Comparison of ENCODE assay signal across 8 cellular contexts in the genomic region with DNA sequence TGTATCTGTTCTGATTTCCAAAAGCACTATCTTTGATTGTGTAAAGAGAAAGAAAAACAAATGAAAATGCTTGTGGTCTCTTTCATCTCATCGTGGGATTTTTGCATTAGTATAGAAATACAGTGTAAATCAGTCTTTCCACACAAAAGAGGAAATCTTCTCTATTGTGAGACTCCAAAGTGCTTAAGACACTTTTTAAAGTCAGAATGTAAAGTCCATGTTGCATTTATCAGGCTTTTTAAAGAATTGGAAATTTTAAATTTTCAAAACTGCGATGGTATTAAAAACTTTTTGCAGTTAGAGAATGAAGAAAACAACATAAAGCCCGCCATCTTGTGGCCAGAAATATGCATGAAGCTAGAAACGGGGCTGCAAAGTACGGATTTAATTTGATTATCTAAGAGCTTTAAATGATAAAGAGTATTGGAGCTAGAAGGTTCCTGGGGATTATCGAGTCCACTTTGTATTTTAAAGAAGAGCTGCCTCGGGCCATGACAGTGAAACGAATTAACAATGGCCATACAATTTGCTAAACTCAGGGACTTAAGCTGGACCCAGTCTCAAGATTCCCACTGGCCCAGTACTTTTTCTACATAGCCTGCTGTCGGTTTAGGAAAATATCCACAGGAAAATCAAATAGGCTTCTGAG.
A peak's percentile ranks its signal among the peaks of the same experiment; 100 is the strongest.
DNase-seq lines count a peak whose midpoint lies in the region; ATAC-seq and TF ChIP-seq lines count a peak whose summit lies in the region.

No MANE protein-coding gene starts in this region.

- intact Hi-C loops in OCI-LY7 (cut with micrococcal nuclease; ENCODE audit: unreplicated experiment) = loop anchor here (5.0 kb wide), 1 partner anchor 643 kb away; no protein-coding TSS in a partner anchor
- intact Hi-C loops in heart right ventricle (cut with DNase I) = loop anchor here in 3 of 10 donors (5.0 to 10.0 kb wide), 2 partner anchors 646 to 648 kb away; no protein-coding TSS in a partner anchor
- intact Hi-C loops in sigmoid colon (cut with DNase I) = loop anchor here (10.0 kb wide), 1 partner anchor 646 kb away; no protein-coding TSS in a partner anchor

- POLR2A ChIA-PET in OCI-LY7 (lab: Charles Lee) = interaction anchor here (0.7 kb wide), 1 partner anchor 899 kb away, joined by 3 read pairs; no protein-coding TSS in a partner anchor

- H3K9me3 ChIP-seq in OCI-LY7 (ENCODE audit: low read length) (no peaks in the 10 kb centered on the region), heart right ventricle (no peaks in the 10 kb centered on the region), sigmoid colon (no peaks in the 10 kb centered on the region)

- 7 to 8% methylated on average over 9 of the region's 9 CpGs for WGBS in heart right ventricle, 2 donors
- WGBS in sigmoid colon, 2 donors = 8 to 14% methylated on average over 9 of the region's 9 CpGs

- TF ChIP-seq POLR2A in sigmoid colon (IDR thresholded peaks at IDR 0.05) = no peak

- H3K4me2 ChIP-seq in OCI-LY7 (ENCODE audit: low read length) = no peak overlapping the region

- peak; percentile 54 for ATAC-seq in HG02884 (IDR thresholded peaks at IDR 0.05; ENCODE audit: unreplicated experiment)
- ATAC-seq in heart right ventricle = peak in 2 of 8 donors; percentile 25 to 32
- no peak for ATAC-seq in HG03520 (IDR thresholded peaks at IDR 0.05; ENCODE audit: unreplicated experiment)

- H3K4me1 ChIP-seq in OCI-LY7 (ENCODE audit: insufficient read depth, low read length, poor library complexity, severe bottlenecking) (no peaks in the 10 kb centered on the region), heart right ventricle (peaks cover 0 to 26% (median 12%) of the 10 kb centered on the region in 9 donors), sigmoid colon (peaks cover 0 to 8% (median 2%) of the 10 kb centered on the region in 4 donors)

- H3K27ac ChIP-seq in OCI-LY7 (ENCODE audit: low read depth, low read length, poor library complexity, severe bottlenecking) (no peak overlapping the region), heart right ventricle (peak overlapping the region in 6 of 10 donors; percentile 42 to 71 (median 63)), sigmoid colon (no peak overlapping the region)

- H3K27me3 ChIP-seq in heart right ventricle (no peaks in the 10 kb centered on the region), sigmoid colon (no peaks in the 10 kb centered on the region)

- no peaks in the 10 kb centered on the region for H3K36me3 ChIP-seq in OCI-LY7 (ENCODE audit: insufficient read depth, low read length)
- peaks cover 0 to 79% (median 18%) of the 10 kb centered on the region in 9 donors for H3K36me3 ChIP-seq in heart right ventricle
- no peaks in the 10 kb centered on the region for H3K36me3 ChIP-seq in sigmoid colon

- TF ChIP-seq CTCF in OCI-LY7 (conservative IDR thresholded peaks at IDR 0.05; ENCODE audit: low read length) (peak; percentile 91), heart right ventricle (IDR thresholded peaks at IDR 0.05) (peak; percentile 42 to 78 (median 72)), sigmoid colon (IDR thresholded peaks at IDR 0.05) (peak; percentile 7 to 54 (median 41))

- H3K4me3 ChIP-seq in OCI-LY7 (ENCODE audit: low read depth, low read length, poor library complexity, severe bottlenecking) = no peak overlapping the region
- no peak overlapping the region for H3K4me3 ChIP-seq in heart right ventricle
- H3K4me3 ChIP-seq in sigmoid colon = peak overlapping the region in 2 of 4 donors; percentile 1 to 15

- CTCF ChIA-PET in OCI-LY7 (lab: Charles Lee; ENCODE audit: unreplicated experiment) = interaction anchor here (1.0 kb wide), 1 partner anchor 9 kb away, joined by 5 read pairs; no protein-coding TSS in a partner anchor

- H2AFZ ChIP-seq in OCI-LY7 (ENCODE audit: low read length) = peak overlapping the region; percentile 4; the same call in 1 of the 2 replicates

- no peaks in the 10 kb centered on the region for H3K9me2 ChIP-seq in OCI-LY7 (ENCODE audit: insufficient read depth, low read length)

- no peaks in the 10 kb centered on the region for H3K79me2 ChIP-seq in OCI-LY7 (ENCODE audit: insufficient read depth, low read depth, low read length)

- DNase-seq in GM03348 (ENCODE audit: low spot score) = peak; percentile 48
- peak; percentile 31 for DNase-seq in OCI-LY7 (ENCODE audit: low spot score)
- DNase-seq in activated naive CD4-positive, alpha-beta T cell treated with anti-CD3 and anti-CD28 coated beads, Interleukin-2, amount 50 U/mL, for 16 hours = peak; percentile 47
- DNase-seq in heart right ventricle = peak in 1 of 2 donors; percentile 38
- DNase-seq in sigmoid colon = no peak
- DNase-seq in DMS153 treated with DMSO at 0.1 percent for 48 hours (lab: John Stamatoyannopoulos, UW; ENCODE audit: unreplicated experiment) = no peak

- BruUV-seq in OCI-LY7 (replicated peaks; lab: Mats Ljungman, UMichigan) = no TSS peak

- TF ChIP-seq EP300 in sigmoid colon (IDR thresholded peaks at IDR 0.05) = no peak

- H4K20me1 ChIP-seq in OCI-LY7 (ENCODE audit: insufficient read depth, low read length) = no peaks in the 10 kb centered on the region

Comparison
In these comparisons a context has a peak if more than half of its experiments do, and no peak if none do; other contexts are left out.
1. DNase-seq: peak in GM03348 (single experiment), OCI-LY7 (single experiment) and activated naive CD4-positive, alpha-beta T cell treated with anti-CD3 and anti-CD28 coated beads, Interleukin-2, amount 50 U/mL, for 16 hours (single experiment); none in sigmoid colon (single experiment) and DMS153 treated with DMSO at 0.1 percent for 48 hours (single experiment).
2. H3K27ac ChIP-seq: peak in heart right ventricle (6 of 10); none in OCI-LY7 (single experiment) and sigmoid colon (0 of 4).
3. CTCF ChIP-seq: peak in every context shown above with its lines; median percentile 91 in OCI-LY7; 72 in heart right ventricle; 41 in sigmoid colon.